13 cellular contexts compared by ENCODE assay signal in the genomic region with DNA sequence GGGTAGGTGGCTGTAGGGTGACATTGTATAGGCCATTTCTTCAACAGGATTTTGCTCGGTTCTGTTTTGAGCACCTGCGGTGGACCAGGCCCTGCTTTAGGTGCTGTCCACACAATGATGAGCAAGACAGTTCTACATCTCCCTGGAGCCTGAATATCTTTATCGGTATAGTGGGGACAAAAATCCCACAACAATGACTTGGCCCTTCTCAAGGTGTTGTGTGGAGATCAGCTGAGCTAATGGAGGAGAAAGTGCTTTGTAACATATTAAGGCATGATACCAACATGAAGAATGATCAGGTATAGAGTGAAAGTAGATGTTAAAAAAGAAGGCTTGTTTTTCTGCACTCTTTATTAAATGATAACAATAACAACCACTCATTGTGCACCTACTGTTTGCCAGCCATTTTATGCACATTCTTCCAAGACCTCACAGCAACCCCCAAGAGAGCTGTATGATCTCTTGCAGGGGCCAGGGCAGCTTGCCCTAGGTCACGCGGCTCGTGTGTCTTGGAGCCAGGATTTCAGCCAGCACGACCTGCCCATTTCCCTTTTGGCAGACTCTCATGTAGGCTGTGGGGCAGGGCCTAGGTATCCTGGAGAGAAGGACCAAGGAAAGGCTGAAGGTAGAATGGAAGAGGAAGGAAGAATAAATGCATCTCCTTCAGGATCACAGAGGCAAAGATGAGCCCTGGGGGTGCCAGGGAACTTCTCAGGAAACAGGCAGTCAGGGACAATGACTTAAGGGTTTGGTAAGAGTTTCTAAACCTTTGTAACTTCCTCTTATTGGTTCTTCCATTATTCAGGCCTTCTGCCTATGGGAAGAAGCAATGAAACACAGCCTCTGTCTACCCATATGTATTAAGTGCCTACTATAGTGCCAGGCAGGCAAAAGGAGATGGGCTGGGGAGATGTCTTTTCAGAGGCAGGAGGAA. TPM values are rescaled to one million over a fixed set of nuclear protein-coding genes. Genes with fewer than 3 reads are reported as not detected.
DNase-seq lines count a peak whose midpoint lies in the region; ATAC-seq lines count a peak whose summit lies in the region.
"Had no signal": no experiment of that assay in that cellular context is flagged by ENCODE, and none has a peak within 500 bp of the region (broad histone marks: within the 10 kb centered on the region; RNA-seq: fewer than 3 reads in every experiment).

No MANE protein-coding gene starts in this region.

- no peaks in the 10 kb centered on the region for H3K9me3 ChIP-seq in T-helper 17 cell (ENCODE audit: control insufficient read depth, low read length, poor library complexity, severe bottlenecking)
- H3K9me3 ChIP-seq: lower lobe of right lung, uterus had no signal

- no peak overlapping the region for H3K27ac Mint-ChIP-seq in T-helper 17 cell

- peak; percentile 19 for DNase-seq in Ammon's horn (ENCODE audit: low spot score)
- DNase-seq in T-helper 17 cell: no peak
- no peak for DNase-seq in kidney tubule cell (ENCODE audit: low spot score)
- no peak for DNase-seq in midbrain (lab: John Stamatoyannopoulos, UW)
- no peak for DNase-seq in C1 segment of cervical spinal cord (lab: John Stamatoyannopoulos, UW)
- no peak for DNase-seq in SHP77 treated with DMSO at 0.1 percent for 48 hours (lab: John Stamatoyannopoulos, UW)
- DNase-seq: ACHN, erythroblast, SW 1271, uterus had no signal

- peak; percentile 62 for ATAC-seq in GM19395 (IDR thresholded peaks at IDR 0.05; ENCODE audit: unreplicated experiment)
- ATAC-seq in HG03064 (IDR thresholded peaks at IDR 0.05; ENCODE audit: low read depth, unreplicated experiment): peak; percentile 18
- ATAC-seq in T-helper 17 cell: peak; percentile 36

- peaks cover 5% of the 10 kb centered on the region for H3K4me1 Mint-ChIP-seq in T-helper 17 cell

- peaks cover 66% of the 10 kb centered on the region for H3K27me3 Mint-ChIP-seq in T-helper 17 cell

- H3K36me3 Mint-ChIP-seq in T-helper 17 cell (ENCODE audit: low read depth): peaks cover 6% of the 10 kb centered on the region

- H3K4me3 Mint-ChIP-seq in T-helper 17 cell: no peak overlapping the region

RNA-seq across cellular contexts. Expression of a gene that starts 50.0 kb away (rescaled TPM):
- total RNA-seq in T-helper 17 cell: 1 to 10 TPM; 4.4 to 4.6 TPM
